19 cellular contexts compared by ENCODE assay signal in genomic region chr9:14989811-14990210, GRCh38.
"Had no signal": no experiment of that assay in that cellular context is flagged by ENCODE, and none has a peak within 500 bp of the region (broad histone marks: within the 10 kb centered on the region; RNA-seq: fewer than 3 reads in every experiment).

No MANE protein-coding gene starts in this region.

- FAIRE-seq: islet of Langerhans had no signal

- H3K4me3 Mint-ChIP-seq: activated B cell treated with CpG ODN at 0.5 μM for 24 hours; activated CD4-positive, alpha-beta memory T cell treated with anti-CD3 and anti-CD28 coated beads for 36 hours; activated CD8-positive, alpha-beta memory T cell treated with anti-CD3 and anti-CD28 coated beads, Interleukin-2, amount 10 ng/mL, durations not matched to agents 7 days and 5 days; activated T-helper 17 cell treated with anti-CD3 and anti-CD28 coated beads, Interleukin-2, amount 50 U/mL, for 72 hours; nephron; stimulated activated naive CD8-positive, alpha-beta T cell treated with anti-CD3 and anti-CD28 coated beads, Interleukin-15, Interleukin-2, amounts not matched to agents 100 ng/mL and 50 ng/mL, for 24 hours; T-helper 2 cell treated with Interferon-gamma antibody and Interleukin-4, amounts not matched to agents 5 μg/mL and 100 μg/mL, for 36 hours had no signal

- H3K36me3 Mint-ChIP-seq: activated CD4-positive, alpha-beta memory T cell treated with anti-CD3 and anti-CD28 coated beads for 36 hours; activated CD8-positive, alpha-beta memory T cell treated with anti-CD3 and anti-CD28 coated beads, Interleukin-2, amount 10 ng/mL, durations not matched to agents 7 days and 5 days had no signal

- H3K9me3 Mint-ChIP-seq: activated B cell treated with CpG ODN at 0.5 μM for 24 hours; activated CD4-positive, alpha-beta memory T cell treated with anti-CD3 and anti-CD28 coated beads for 36 hours; activated T-helper 17 cell treated with anti-CD3 and anti-CD28 coated beads, Interleukin-2, amount 50 U/mL, for 72 hours had no signal

- H3K27me3 ChIP-seq: tibial nerve, vagina had no signal

- H3K27me3 Mint-ChIP-seq: activated T-helper 17 cell treated with anti-CD3 and anti-CD28 coated beads, Interleukin-2, amount 50 U/mL, for 72 hours had no signal

- H3K36me3 ChIP-seq: vagina had no signal

- H3K27ac Mint-ChIP-seq: activated B cell treated with CpG ODN at 0.5 μM for 24 hours; activated CD4-positive, alpha-beta memory T cell treated with anti-CD3 and anti-CD28 coated beads for 36 hours; activated CD8-positive, alpha-beta memory T cell treated with anti-CD3 and anti-CD28 coated beads, Interleukin-2, amount 10 ng/mL, durations not matched to agents 7 days and 5 days; activated T-helper 17 cell treated with anti-CD3 and anti-CD28 coated beads, Interleukin-2, amount 50 U/mL, for 72 hours; nephron; stimulated activated naive CD8-positive, alpha-beta T cell treated with anti-CD3 and anti-CD28 coated beads, Interleukin-15, Interleukin-2, amounts not matched to agents 100 ng/mL and 50 ng/mL, for 24 hours; T-helper 2 cell treated with Interferon-gamma antibody and Interleukin-4, amounts not matched to agents 5 μg/mL and 100 μg/mL, for 36 hours had no signal

- DNase-seq: activated B cell treated with CpG ODN at 0.5 μM for 24 hours; activated CD4-positive, alpha-beta memory T cell treated with anti-CD3 and anti-CD28 coated beads for 36 hours; activated CD4-positive, alpha-beta T cell treated with anti-CD3 and anti-CD28 coated beads for 4 hours; activated CD8-positive, alpha-beta memory T cell treated with anti-CD3 and anti-CD28 coated beads, Interleukin-2, amount 10 ng/mL, durations not matched to agents 7 days and 5 days; activated naive CD4-positive, alpha-beta T cell treated with Interleukin-2 at 50 U/mL for 16 hours; activated T-cell treated with anti-CD3 and anti-CD28 coated beads, Interleukin-2, amount 50 U/mL, for 1 hour; aorta; cerebellar nuclear complex; cortex of kidney; effector CD4-positive, alpha-beta T cell; nucleus accumbens had no signal

- H3K9me3 ChIP-seq: tibial nerve, vagina had no signal

- H3K27ac ChIP-seq: tibial nerve, vagina had no signal

- H3K4me3 ChIP-seq: lung, tibial nerve, vagina had no signal
